ENCODE assay signal across 20 cellular contexts in the genomic region with DNA sequence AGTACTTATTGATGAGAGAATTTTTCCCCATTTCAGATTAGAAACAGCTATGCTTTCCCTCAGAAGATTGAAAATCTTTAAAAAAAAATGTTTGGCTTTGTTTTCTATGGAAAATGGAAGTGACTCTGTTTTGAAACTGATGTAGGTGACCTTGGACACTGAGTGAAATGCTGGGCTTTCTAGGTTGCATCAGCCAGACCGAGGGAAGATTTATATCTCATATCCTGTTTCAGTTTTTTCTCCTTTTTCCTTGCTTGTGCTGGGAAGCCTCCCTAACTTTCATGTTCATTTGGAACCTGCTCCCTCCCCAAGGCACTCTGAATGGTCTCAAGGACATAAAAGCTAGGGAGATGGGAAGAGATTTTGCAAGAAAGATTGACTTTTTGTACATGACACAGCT.
DNase-seq lines count a peak whose midpoint lies in the region; ATAC-seq and TF ChIP-seq lines count a peak whose summit lies in the region.
"Had no signal": no experiment of that assay in that cellular context is flagged by ENCODE, and none has a peak within 500 bp of the region (broad histone marks: within the 10 kb centered on the region; RNA-seq: fewer than 3 reads in every experiment).

No MANE protein-coding gene starts in this region.

- no peak overlapping the region for H3K4me3 Mint-ChIP-seq in natural killer cell treated with Interleukin-12 subunit alpha and Interleukin-12 subunit beta and Interleukin-15 and Interleukin-18, amount 100 ng/mL, for 72 hours
- H3K4me3 Mint-ChIP-seq: activated CD4-positive, alpha-beta T cell treated with anti-CD3 and anti-CD28 coated beads, Interleukin-2, amount 10 ng/mL, durations not matched to agents 7 days and 5 days; activated naive CD8-positive, alpha-beta T cell treated with anti-CD3 and anti-CD28 coated beads, Interleukin-2, amount 10 ng/mL, durations not matched to agents 7 days and 5 days; GM23338; T-helper 2 cell treated with Interferon-gamma antibody and Interleukin-4, amounts not matched to agents 5 μg/mL and 100 μg/mL, for 36 hours had no signal

- no peaks in the 10 kb centered on the region for H3K4me1 Mint-ChIP-seq in natural killer cell treated with Interleukin-12 subunit alpha and Interleukin-12 subunit beta and Interleukin-15 and Interleukin-18, amount 100 ng/mL, for 72 hours (ENCODE audit: low read depth in 2 of 2)
- H3K4me1 Mint-ChIP-seq: activated CD4-positive, alpha-beta T cell treated with anti-CD3 and anti-CD28 coated beads, Interleukin-2, amount 10 ng/mL, durations not matched to agents 7 days and 5 days; activated naive CD8-positive, alpha-beta T cell treated with anti-CD3 and anti-CD28 coated beads, Interleukin-2, amount 10 ng/mL, durations not matched to agents 7 days and 5 days had no signal

- no peak for TF ChIP-seq POLR2A in GM18505 (IDR thresholded peaks at IDR 0.05; ENCODE audit: borderline replicate concordance, extremely low read depth, insufficient read depth, insufficient read length)

- no peaks in the 10 kb centered on the region for H3K36me3 ChIP-seq in Loucy (ENCODE audit: insufficient read depth, low read length)
- H3K36me3 ChIP-seq: left lung had no signal

- peak overlapping the region; percentile 69 for H3K27ac ChIP-seq in AG04450 (ENCODE audit: low read depth, low read length)
- peak overlapping the region; percentile 91 for H3K27ac ChIP-seq in epithelial cell of prostate
- H3K27ac ChIP-seq: left lung had no signal

- H4K20me1 ChIP-seq in Loucy (ENCODE audit: insufficient read depth, low read length, poor library complexity, severe bottlenecking): no peaks in the 10 kb centered on the region

- peaks cover 3 to 6% of the 10 kb centered on the region in 2 donors for H3K27me3 Mint-ChIP-seq in natural killer cell treated with Interleukin-12 subunit alpha and Interleukin-12 subunit beta and Interleukin-15 and Interleukin-18, amount 100 ng/mL, for 72 hours
- H3K27me3 Mint-ChIP-seq: activated CD4-positive, alpha-beta T cell treated with anti-CD3 and anti-CD28 coated beads, Interleukin-2, amount 10 ng/mL, durations not matched to agents 7 days and 5 days had no signal

- H3K9ac ChIP-seq in Loucy (ENCODE audit: low read depth, low read length, poor library complexity, severe bottlenecking): no peak overlapping the region

- H3K9me3 Mint-ChIP-seq in natural killer cell treated with Interleukin-12 subunit alpha and Interleukin-12 subunit beta and Interleukin-15 and Interleukin-18, amount 100 ng/mL, for 72 hours: no peaks in the 10 kb centered on the region
- H3K9me3 Mint-ChIP-seq: activated CD4-positive, alpha-beta T cell treated with anti-CD3 and anti-CD28 coated beads, Interleukin-2, amount 10 ng/mL, durations not matched to agents 7 days and 5 days; T-helper 2 cell treated with Interferon-gamma antibody and Interleukin-4, amounts not matched to agents 5 μg/mL and 100 μg/mL, for 36 hours had no signal

- in situ Hi-C loops in GM13977 (cut with MboI; ENCODE audit: low pct_unique_long_range_greater_than_20kb, low sequenced_read_pairs, unreplicated experiment): no loop called here

- peak overlapping the region; percentile 22 for H3K4me2 ChIP-seq in Loucy (ENCODE audit: low read depth, low read length, poor library complexity, severe bottlenecking)
- H3K4me2 ChIP-seq: GM23338 had no signal

- H3K27me3 ChIP-seq in AG04450 (ENCODE audit: control insufficient read depth, insufficient read depth, low read length): no peaks in the 10 kb centered on the region
- H3K27me3 ChIP-seq in Loucy (ENCODE audit: insufficient read depth, low read length, poor library complexity, severe bottlenecking): no peaks in the 10 kb centered on the region
- H3K27me3 ChIP-seq: left lung had no signal

- no peaks in the 10 kb centered on the region for H3K36me3 Mint-ChIP-seq in natural killer cell treated with Interleukin-12 subunit alpha and Interleukin-12 subunit beta and Interleukin-15 and Interleukin-18, amount 100 ng/mL, for 72 hours
- H3K36me3 Mint-ChIP-seq: activated naive CD8-positive, alpha-beta T cell treated with anti-CD3 and anti-CD28 coated beads, Interleukin-2, amount 10 ng/mL, durations not matched to agents 7 days and 5 days had no signal

- H3K4me3 ChIP-seq in AG04450 (ENCODE audit: low read depth, low read length) (no peak overlapping the region), Loucy (ENCODE audit: low read length, poor library complexity, severe bottlenecking) (no peak overlapping the region)
- H3K4me3 ChIP-seq: GM23338, left lung had no signal

- H3K4me1 ChIP-seq in Loucy (ENCODE audit: insufficient read depth, low read length, poor library complexity, severe bottlenecking): no peaks in the 10 kb centered on the region
- H3K4me1 ChIP-seq: left lung had no signal

- no peak overlapping the region; the same call in 1 of the 2 replicates for H2AFZ ChIP-seq in Loucy (ENCODE audit: low read length)
- H2AFZ ChIP-seq: GM23338 had no signal

- POLR2A ChIA-PET in AG04450 (lab: Yijun Ruan, JAX): no interaction called here

- H3K27ac Mint-ChIP-seq in natural killer cell treated with Interleukin-12 subunit alpha and Interleukin-12 subunit beta and Interleukin-15 and Interleukin-18, amount 100 ng/mL, for 72 hours: no peak overlapping the region
- H3K27ac Mint-ChIP-seq: activated CD4-positive, alpha-beta T cell treated with anti-CD3 and anti-CD28 coated beads, Interleukin-2, amount 10 ng/mL, durations not matched to agents 7 days and 5 days; activated naive CD8-positive, alpha-beta T cell treated with anti-CD3 and anti-CD28 coated beads, Interleukin-2, amount 10 ng/mL, durations not matched to agents 7 days and 5 days; GM23338; T-helper 2 cell treated with Interferon-gamma antibody and Interleukin-4, amounts not matched to agents 5 μg/mL and 100 μg/mL, for 36 hours had no signal

- ATAC-seq in natural killer cell treated with Interleukin-12 subunit alpha and Interleukin-12 subunit beta and Interleukin-15 and Interleukin-18, amount 100 ng/mL, for 72 hours: no peak
- ATAC-seq in GM18505 (IDR thresholded peaks at IDR 0.05; ENCODE audit: unreplicated experiment) (no peak), HG03439 (IDR thresholded peaks at IDR 0.05; ENCODE audit: unreplicated experiment) (no peak)
- ATAC-seq: GM23338, left lung had no signal

- H3K9me3 ChIP-seq in AG04450 (ENCODE audit: control insufficient read depth, insufficient read depth, low read length): peaks cover 3% of the 10 kb centered on the region; the same call in 1 of the 2 replicates
- H3K9me3 ChIP-seq in Loucy (ENCODE audit: insufficient read depth, low read depth, low read length): no peaks in the 10 kb centered on the region
- H3K9me3 ChIP-seq: left lung had no signal

- CTCF ChIA-PET in AG04450 (lab: Charles Lee): interaction anchor here (1.3 kb wide), 1 partner anchor 109 kb away, joined by 5 read pairs; no protein-coding TSS in a partner anchor

- H3K9me2 ChIP-seq in Loucy (replicated peaks; ENCODE audit: low read depth, low read length): no peaks in the 10 kb centered on the region

- DNase-seq in AG04450 (ENCODE audit: low read depth, low spot score): no peak
- DNase-seq in epithelial cell of prostate (ENCODE audit: low read depth, low spot score): no peak
- DNase-seq in myocyte (ENCODE audit: low read depth): peak; percentile 18
- no peak for DNase-seq in GM13977 (ENCODE audit: low spot score)
- no peak for DNase-seq in natural killer cell treated with Interleukin-12 subunit alpha and Interleukin-12 subunit beta and Interleukin-15 and Interleukin-18, amount 100 ng/mL, for 72 hours (ENCODE audit: low spot score)
- DNase-seq: activated CD4-positive, alpha-beta T cell treated with anti-CD3 and anti-CD28 coated beads, Interleukin-2, amount 10 ng/mL, durations not matched to agents 7 days and 5 days; activated naive CD8-positive, alpha-beta T cell treated with anti-CD3 and anti-CD28 coated beads, Interleukin-2, amount 10 ng/mL, durations not matched to agents 7 days and 5 days; activated T-cell treated with anti-CD3 and anti-CD28 coated beads, Interleukin-2, amount 50 U/mL, for 1 hour; AML-193; hippocampal formation; left lung; NCI-H774; retina; stimulated activated CD4-positive, alpha-beta T cell treated with anti-CD3 and anti-CD28 coated beads, Interleukin-2, amount 100 ng/mL, for 24 hours; stimulated activated CD8-positive, alpha-beta memory T cell treated with anti-CD3 and anti-CD28 coated beads, Interleukin-4, amount 100 ng/mL, for 48 hours had no signal

- H3F3A ChIP-seq in Loucy (ENCODE audit: low read depth): no peaks in the 10 kb centered on the region

- no peaks in the 10 kb centered on the region for H3K79me2 ChIP-seq in Loucy (ENCODE audit: insufficient read depth, low read length)

- TF ChIP-seq CTCF in AG04450 (IDR thresholded peaks at IDR 0.05; ENCODE audit: low read depth, low read length) (no peak), Loucy (conservative IDR thresholded peaks at IDR 0.05; ENCODE audit: low read length) (no peak), GM13977 (IDR thresholded peaks at IDR 0.05; ENCODE audit: extremely low read depth, insufficient read depth, missing control alignments) (no peak)
